13 cellular contexts compared by ENCODE assay signal in genomic region chr5:144581044-144581443, GRCh38.
DNase-seq lines count a peak whose midpoint lies in the region; ATAC-seq and TF ChIP-seq lines count a peak whose summit lies in the region.
"Had no signal": no experiment of that assay in that cellular context is flagged by ENCODE, and none has a peak within 500 bp of the region (broad histone marks: within the 10 kb centered on the region; RNA-seq: fewer than 3 reads in every experiment).

No MANE protein-coding gene starts in this region.

- intact Hi-C loops in activated CD4-positive, alpha-beta T cell treated with anti-CD3 and anti-CD28 coated beads for 36 hours (cut with DNase I, micrococcal nuclease): no loop called here

- ATAC-seq in activated CD4-positive, alpha-beta T cell treated with anti-CD3 and anti-CD28 coated beads for 36 hours: no peak
- ATAC-seq in GM21529 (IDR thresholded peaks at IDR 0.05; ENCODE audit: unreplicated experiment) (no peak), HG03520 (IDR thresholded peaks at IDR 0.05; ENCODE audit: unreplicated experiment) (no peak), GM18511 (IDR thresholded peaks at IDR 0.05; ENCODE audit: unreplicated experiment) (no peak)
- ATAC-seq: HCT116 had no signal

- H3K4me3 Mint-ChIP-seq in glutamatergic neuron (ENCODE audit: unreplicated experiment) (no peak overlapping the region), neural progenitor cell (no peak overlapping the region)
- no peak overlapping the region for H3K4me3 Mint-ChIP-seq in activated CD4-positive, alpha-beta T cell treated with anti-CD3 and anti-CD28 coated beads for 36 hours
- H3K4me3 Mint-ChIP-seq: B cell; CD4-positive, alpha-beta memory T cell; IgD-negative memory B cell had no signal

- H3K9ac ChIP-seq in neural progenitor cell: no peak overlapping the region

- no peak overlapping the region for H3K4me3 ChIP-seq in neural progenitor cell

- peaks cover 34% of the 10 kb centered on the region for H3K4me1 ChIP-seq in neural progenitor cell

- TF ChIP-seq CTCF in glutamatergic neuron (IDR thresholded peaks at IDR 0.05; ENCODE audit: partially characterized antibody, unreplicated experiment): no peak
- no peak for TF ChIP-seq CTCF in neural progenitor cell (IDR thresholded peaks at IDR 0.05)

- DNase-seq in NCI-H69 (lab: John Stamatoyannopoulos, UW) (peak; percentile 80), glutamatergic neuron (peak; percentile 28), neural progenitor cell (ENCODE audit: low spot score) (no peak)
- DNase-seq in activated CD4-positive, alpha-beta T cell treated with anti-CD3 and anti-CD28 coated beads for 36 hours: no peak
- DNase-seq: CD4-positive, alpha-beta memory T cell; DMS79 had no signal

- H3K4me2 ChIP-seq in neural progenitor cell: no peak overlapping the region

- H3K27ac Mint-ChIP-seq in glutamatergic neuron (ENCODE audit: unreplicated experiment): peak overlapping the region; percentile 75
- peak overlapping the region; percentile 50 for H3K27ac Mint-ChIP-seq in neural progenitor cell
- H3K27ac Mint-ChIP-seq in activated CD4-positive, alpha-beta T cell treated with anti-CD3 and anti-CD28 coated beads for 36 hours: no peak overlapping the region
- H3K27ac Mint-ChIP-seq: B cell; CD4-positive, alpha-beta memory T cell; IgD-negative memory B cell had no signal

- H3F3A ChIP-seq in neural progenitor cell (ENCODE audit: low read depth): peaks cover 23% of the 10 kb centered on the region

- H2AFZ ChIP-seq in neural progenitor cell (replicated peaks): no peak overlapping the region

- H3K4me1 Mint-ChIP-seq in glutamatergic neuron (ENCODE audit: low read depth, unreplicated experiment): peaks cover 3% of the 10 kb centered on the region
- H3K4me1 Mint-ChIP-seq in neural progenitor cell: peaks cover 14% of the 10 kb centered on the region
- no peaks in the 10 kb centered on the region for H3K4me1 Mint-ChIP-seq in activated CD4-positive, alpha-beta T cell treated with anti-CD3 and anti-CD28 coated beads for 36 hours
- H3K4me1 Mint-ChIP-seq: B cell; CD4-positive, alpha-beta memory T cell; IgD-negative memory B cell had no signal

- no peaks in the 10 kb centered on the region for H3K36me3 Mint-ChIP-seq in glutamatergic neuron (ENCODE audit: unreplicated experiment)
- no peaks in the 10 kb centered on the region for H3K36me3 Mint-ChIP-seq in neural progenitor cell
- H3K36me3 Mint-ChIP-seq in activated CD4-positive, alpha-beta T cell treated with anti-CD3 and anti-CD28 coated beads for 36 hours (ENCODE audit: low read depth): no peaks in the 10 kb centered on the region
- H3K36me3 Mint-ChIP-seq: CD4-positive, alpha-beta memory T cell; IgD-negative memory B cell had no signal

- H3K79me2 ChIP-seq in neural progenitor cell (ENCODE audit: low read depth): no peaks in the 10 kb centered on the region

- no peaks in the 10 kb centered on the region for H4K20me1 ChIP-seq in neural progenitor cell (ENCODE audit: low read depth)

- H3K27me3 ChIP-seq in neural progenitor cell: no peaks in the 10 kb centered on the region

- CTCF ChIA-PET in activated CD4-positive, alpha-beta T cell treated with anti-CD3 and anti-CD28 coated beads for 36 hours (lab: Charles Lee): no interaction called here

- no peaks in the 10 kb centered on the region for H3K9me3 ChIP-seq in neural progenitor cell (ENCODE audit: low read depth)

- peaks cover 5% of the 10 kb centered on the region for H3K9me3 Mint-ChIP-seq in glutamatergic neuron (ENCODE audit: unreplicated experiment)
- H3K9me3 Mint-ChIP-seq in neural progenitor cell: peaks cover 2% of the 10 kb centered on the region
- H3K9me3 Mint-ChIP-seq in activated CD4-positive, alpha-beta T cell treated with anti-CD3 and anti-CD28 coated beads for 36 hours (ENCODE audit: low read depth): no peaks in the 10 kb centered on the region
- H3K9me3 Mint-ChIP-seq: IgD-negative memory B cell had no signal

- POLR2A ChIA-PET in activated CD4-positive, alpha-beta T cell treated with anti-CD3 and anti-CD28 coated beads for 36 hours (lab: Charles Lee): no interaction called here

- no peak overlapping the region for H3K27ac ChIP-seq in neural progenitor cell
- H3K27ac ChIP-seq: C4-2B had no signal

- no peaks in the 10 kb centered on the region for H3K36me3 ChIP-seq in neural progenitor cell

- peaks cover 4% of the 10 kb centered on the region for H3K27me3 Mint-ChIP-seq in glutamatergic neuron (ENCODE audit: unreplicated experiment)
- peaks cover under 1% of the 10 kb centered on the region for H3K27me3 Mint-ChIP-seq in neural progenitor cell (ENCODE audit: insufficient read depth, low read depth)
- H3K27me3 Mint-ChIP-seq in activated CD4-positive, alpha-beta T cell treated with anti-CD3 and anti-CD28 coated beads for 36 hours: no peaks in the 10 kb centered on the region
- H3K27me3 Mint-ChIP-seq: B cell; CD4-positive, alpha-beta memory T cell; IgD-negative memory B cell had no signal

Comparison
In these comparisons a context has a peak if more than half of its experiments do, and no peak if none do; other contexts are left out.
1. DNase-seq: peak in NCI-H69 (single experiment) and glutamatergic neuron (single experiment); none in neural progenitor cell (single experiment) and activated CD4-positive, alpha-beta T cell treated with anti-CD3 and anti-CD28 coated beads for 36 hours (single experiment).